14 cellular contexts compared by ENCODE assay signal in the genomic region with DNA sequence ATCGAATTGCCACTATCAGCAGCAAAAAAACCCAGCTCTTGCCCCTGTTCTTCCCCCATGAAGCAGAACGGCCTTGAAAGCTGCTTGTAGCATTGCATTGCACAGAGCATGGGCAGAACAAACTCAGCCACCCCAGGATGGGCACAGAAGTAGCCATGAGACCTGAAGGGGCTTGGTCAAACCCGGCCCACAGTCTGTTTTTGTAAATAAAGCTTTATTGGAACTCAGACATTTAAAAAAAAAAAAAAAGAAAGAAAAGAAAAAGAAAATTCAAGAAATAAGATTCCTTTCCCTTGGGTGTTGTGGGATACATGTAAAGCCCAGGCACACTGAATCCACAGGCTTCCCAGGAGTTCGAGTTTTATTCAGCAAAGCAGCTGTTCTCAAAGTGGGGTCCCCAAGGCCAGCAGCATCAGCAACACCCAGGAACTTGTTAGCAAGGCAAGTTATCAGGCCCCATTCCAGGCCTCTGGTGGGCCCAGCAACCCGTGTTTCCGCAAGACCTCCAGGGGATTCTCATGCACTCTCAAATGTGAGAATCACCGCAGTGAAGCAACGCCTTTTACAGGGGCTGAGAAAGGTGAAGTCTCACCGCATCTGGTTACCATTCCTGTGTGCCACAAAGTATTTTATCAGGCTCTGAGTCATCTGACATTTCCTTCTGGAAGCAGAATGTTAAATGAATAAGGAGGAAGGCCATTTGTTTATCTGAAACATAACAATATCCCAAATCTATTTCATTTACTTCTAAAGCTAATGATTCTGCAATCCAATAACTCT.
DNase-seq lines count a peak whose midpoint lies in the region; ATAC-seq, FAIRE-seq and TF ChIP-seq lines count a peak whose summit lies in the region.
"Had no signal": no experiment of that assay in that cellular context is flagged by ENCODE, and none has a peak within 500 bp of the region (broad histone marks: within the 10 kb centered on the region; RNA-seq: fewer than 3 reads in every experiment).

No MANE protein-coding gene starts in this region.

- H3K4me3 ChIP-seq in retinal pigment epithelial cell (ENCODE audit: low read length), result no peak overlapping the region
- H3K4me3 ChIP-seq: heart right ventricle, lung had no signal

- ATAC-seq in HG02759 (IDR thresholded peaks at IDR 0.05; ENCODE audit: unreplicated experiment), result no peak
- ATAC-seq: heart right ventricle; stimulated activated naive CD8-positive, alpha-beta T cell treated with anti-CD3 and anti-CD28 coated beads, Interleukin-15, Interleukin-2, amounts not matched to agents 100 U/mL and 50 U/mL, for 24 hours had no signal

- peak; percentile 76 for FAIRE-seq in RCC 7860 (lab: Jason Lieb, UNC)
- FAIRE-seq: D721Med, GM12892 had no signal

- DNase-seq in GM03348 (ENCODE audit: low spot score), result peak; percentile 68
- peak; percentile 62 for DNase-seq in RCC 7860 (ENCODE audit: low spot score)
- no peak for DNase-seq in epithelial cell of prostate (ENCODE audit: low read depth, low spot score)
- DNase-seq in retinal pigment epithelial cell (ENCODE audit: low read depth), result peak; percentile 36
- DNase-seq in caudate nucleus (lab: John Stamatoyannopoulos, UW), result no peak
- no peak for DNase-seq in activated T-cell treated with anti-CD3 and anti-CD28 coated beads for 4 hours
- DNase-seq: activated naive CD4-positive, alpha-beta T cell; heart right ventricle; NCI-H345; stimulated activated naive CD8-positive, alpha-beta T cell treated with anti-CD3 and anti-CD28 coated beads, Interleukin-15, Interleukin-2, amounts not matched to agents 100 U/mL and 50 U/mL, for 24 hours had no signal

- TF ChIP-seq CTCF in retinal pigment epithelial cell (conservative IDR thresholded peaks at IDR 0.05; ENCODE audit: low read depth, low read length), result no peak

- H3K27ac ChIP-seq in epithelial cell of prostate, result peak overlapping the region; percentile 36
- no peak overlapping the region for H3K27ac ChIP-seq in caudate nucleus (ENCODE audit: low read depth, low read length)
- H3K27ac ChIP-seq: heart right ventricle had no signal

Comparison
In these comparisons a context has a peak if more than half of its experiments do, and no peak if none do; other contexts are left out.
1. DNase-seq: peak in GM03348 (single experiment), RCC 7860 (single experiment) and retinal pigment epithelial cell (single experiment); none in epithelial cell of prostate (single experiment), caudate nucleus (0 of 61) and activated T-cell treated with anti-CD3 and anti-CD28 coated beads for 4 hours (single experiment).